ENCODE assay signal across 1 cellular context in the genomic region with DNA sequence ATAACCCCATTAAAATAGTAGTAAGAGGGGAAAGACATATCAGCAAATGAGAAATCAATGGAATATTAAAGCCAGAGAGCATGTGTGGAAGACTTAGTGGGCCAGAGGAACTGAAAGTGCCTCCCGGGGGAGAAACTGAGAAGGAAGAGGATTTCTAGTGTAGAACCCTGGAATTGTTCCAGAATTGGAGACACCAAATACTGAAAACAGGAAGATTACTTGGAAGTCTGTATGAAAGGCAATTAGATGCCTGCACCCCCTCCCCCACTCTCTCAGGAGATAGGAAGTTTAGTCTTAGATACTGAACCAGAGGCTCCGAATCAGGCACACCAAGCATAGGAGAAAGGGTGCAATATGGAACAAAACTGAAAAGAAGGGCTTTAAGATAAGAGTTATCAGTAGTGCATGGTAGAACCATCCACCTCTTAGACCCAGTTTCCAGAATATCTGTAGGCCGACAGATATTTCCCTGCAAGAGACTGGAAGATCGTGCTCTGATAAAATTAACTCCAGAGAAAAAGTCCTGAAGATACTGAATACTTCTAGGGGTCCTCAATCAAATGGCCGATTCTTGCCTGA.
TF ChIP-seq lines count a peak whose summit lies in the region.

No MANE protein-coding gene starts in this region.

TF ChIP-seq in endothelial cell of umbilical vein, 7 proteins besides CTCF, POLR2A, EP300 and RAD21 (continued from another document):
- no peak for TF ChIP-seq MYC (IDR thresholded peaks at IDR 0.05; ENCODE audit: low read depth, low read length)
- TF ChIP-seq JUN (IDR thresholded peaks at IDR 0.05; ENCODE audit: borderline replicate concordance, insufficient read depth, insufficient read length, low read depth): no peak
